ENCODE assay signal across 13 cellular contexts in genomic region chr17:18356624-18357023, GRCh38. TPM values are rescaled to one million over a fixed set of nuclear protein-coding genes. Genes with fewer than 3 reads are reported as not detected.
DNase-seq lines count a peak whose midpoint lies in the region; ATAC-seq, FAIRE-seq and TF ChIP-seq lines count a peak whose summit lies in the region.
"Had no signal": no experiment of that assay in that cellular context is flagged by ENCODE, and none has a peak within 500 bp of the region (broad histone marks: within the 10 kb centered on the region; RNA-seq: fewer than 3 reads in every experiment).

No MANE protein-coding gene starts in this region.

- peak; percentile 88 for ATAC-seq in left ventricle myocardium superior
- no peak for ATAC-seq in T-cell (replicated peaks in 1 of 4)
- ATAC-seq in GM21367 (IDR thresholded peaks at IDR 0.05; ENCODE audit: unreplicated experiment), result no peak
- no peak for ATAC-seq in GM19397 (IDR thresholded peaks at IDR 0.05; ENCODE audit: unreplicated experiment)
- ATAC-seq: body of pancreas had no signal

- H3K36me3 Mint-ChIP-seq in astrocyte (ENCODE audit: low read depth, unreplicated experiment) (no peaks in the 10 kb centered on the region), T-cell (peaks cover 14% of the 10 kb centered on the region)

- in situ Hi-C loops in G401 (cut with HindIII; ENCODE audit: low sequenced_read_pairs), result no loop called here

- no peaks in the 10 kb centered on the region for H3K9me3 ChIP-seq in astrocyte (ENCODE audit: insufficient read depth, low read depth, low read length)
- H3K9me3 ChIP-seq: body of pancreas had no signal

- H3K9ac ChIP-seq in astrocyte (ENCODE audit: low read length), result no peak overlapping the region

- H3K79me2 ChIP-seq in astrocyte (ENCODE audit: insufficient read depth, low read length), result no peaks in the 10 kb centered on the region

- no peak overlapping the region for H3K27ac Mint-ChIP-seq in astrocyte (ENCODE audit: unreplicated experiment)
- no peak overlapping the region for H3K27ac Mint-ChIP-seq in T-cell

- H3K27me3 Mint-ChIP-seq in astrocyte (ENCODE audit: low read depth, unreplicated experiment) (no peaks in the 10 kb centered on the region), T-cell (no peaks in the 10 kb centered on the region)

- H3K4me3 Mint-ChIP-seq in astrocyte (ENCODE audit: unreplicated experiment) (no peak overlapping the region), T-cell (no peak overlapping the region)

- CTCF ChIA-PET in T-cell (lab: Charles Lee), result no interaction called here

- no peaks in the 10 kb centered on the region for H4K20me1 ChIP-seq in astrocyte (ENCODE audit: insufficient read depth, low read length)

- no peak overlapping the region for H3K4me3 ChIP-seq in astrocyte (ENCODE audit: insufficient read depth, low read depth, low read length)
- H3K4me3 ChIP-seq in skeletal muscle cell (ENCODE audit: low read depth, low read length), result no peak overlapping the region
- H3K4me3 ChIP-seq: body of pancreas had no signal

- DNase-seq in G401 (ENCODE audit: low spot score), result peak; percentile 27
- peak; percentile 31 for DNase-seq in astrocyte (ENCODE audit: low read depth)
- DNase-seq in left ventricle myocardium superior, result peak; percentile 31
- peak; percentile 57 for DNase-seq in skeletal muscle cell (ENCODE audit: low read depth)
- no peak for DNase-seq in T-cell
- no peak for DNase-seq in NCI-H82 (lab: John Stamatoyannopoulos, UW)
- DNase-seq: Calu3; NCI-H146; OCI-M1; stimulated activated CD4-positive, alpha-beta T cell treated with anti-CD3 and anti-CD28 coated beads, Interleukin-12 subunit alpha, Interleukin-12 subunit beta, amount 100 ng/mL, for 4 hours had no signal

- H2AFZ ChIP-seq in astrocyte (ENCODE audit: low read depth, low read length), result no peak overlapping the region

- H3K9me3 Mint-ChIP-seq in astrocyte (ENCODE audit: unreplicated experiment), result no peaks in the 10 kb centered on the region
- H3K9me3 Mint-ChIP-seq in T-cell, result no peaks in the 10 kb centered on the region

- intact Hi-C loops in left ventricle myocardium superior (cut with micrococcal nuclease), result no loop called here

- POLR2A ChIA-PET in T-cell (lab: Charles Lee), result no interaction called here

- no peak for TF ChIP-seq CTCF in astrocyte (IDR thresholded peaks at IDR 0.05; ENCODE audit: insufficient read depth, low read depth, low read length)

- no peak overlapping the region for H3K4me2 ChIP-seq in astrocyte (ENCODE audit: low read length)

- no peak for FAIRE-seq in astrocyte (lab: Jason Lieb, UNC)

- H3K4me1 ChIP-seq in astrocyte (ENCODE audit: insufficient read depth, low read length), result peaks cover 2% of the 10 kb centered on the region

- no peaks in the 10 kb centered on the region for H3K36me3 ChIP-seq in astrocyte (ENCODE audit: insufficient read depth, low read length)

- H3K4me1 Mint-ChIP-seq in astrocyte (ENCODE audit: low read depth, unreplicated experiment) (peaks cover 3% of the 10 kb centered on the region), T-cell (no peaks in the 10 kb centered on the region)

- H3K27ac ChIP-seq in astrocyte (ENCODE audit: low read depth, low read length), result no peak overlapping the region
- H3K27ac ChIP-seq: body of pancreas had no signal

- no peaks in the 10 kb centered on the region for H3K27me3 ChIP-seq in astrocyte (ENCODE audit: insufficient read depth, low read length)
- H3K27me3 ChIP-seq: body of pancreas had no signal

RNA-seq across cellular contexts. Expression of gene SHMT1, which starts 6.7 kb away (rescaled TPM):
- 71.6 and 81.5 TPM in 2 replicates for total RNA-seq in G401 (2014; rRNA removed; shearing (Covaris generic))
- total RNA-seq in astrocyte, result 5.1 and 6.4 TPM in 2 replicates
- 8.4 TPM for total RNA-seq in left ventricle myocardium superior
- total RNA-seq in T-cell, result 10 to 100 TPM in 3 of 5 donors, 1 to 10 TPM in 2; 8.3 to 14.7 (median 13.1) TPM

RNA-seq across cellular contexts. Expression of gene EVPLL, which starts 21.0 kb away (rescaled TPM):
- total RNA-seq in G401 (2014; rRNA removed; shearing (Covaris generic)), result not detected in 2 replicates
- total RNA-seq in astrocyte (not detected in 2 replicates), left ventricle myocardium superior (not detected), T-cell (not detected)
- total RNA-seq: body of pancreas had no signal

RNA-seq across cellular contexts. Expression of gene SMCR8, which starts 41.5 kb away (rescaled TPM):
- total RNA-seq in G401 (2014; rRNA removed; shearing (Covaris generic)), result 12.1 and 17.4 TPM in 2 replicates
- total RNA-seq in astrocyte (20.3 and 20.4 TPM in 2 replicates), left ventricle myocardium superior (13.1 TPM), T-cell (10 to 100 TPM; 38.7 to 46.4 (median 45.9) TPM)

RNA-seq across cellular contexts. Expression of gene TOP3A, which starts 41.8 kb away (rescaled TPM):
- 29.7 and 31.3 TPM in 2 replicates for total RNA-seq in G401 (2014; rRNA removed; shearing (Covaris generic))
- total RNA-seq in astrocyte, result 28.8 and 31.0 TPM in 2 replicates
- 10.3 TPM for total RNA-seq in left ventricle myocardium superior
- total RNA-seq in T-cell, result 10 to 100 TPM; 34.0 to 60.4 (median 52.8) TPM

Comparison
In these comparisons a context has a peak if more than half of its experiments do, and no peak if none do; other contexts are left out.
1. DNase-seq: peak in G401 (single experiment), astrocyte (single experiment), left ventricle myocardium superior (single experiment) and skeletal muscle cell (single experiment); none in T-cell (0 of 34) and NCI-H82 (single experiment).